ENCODE assay signal across 9 cellular contexts in the genomic region with DNA sequence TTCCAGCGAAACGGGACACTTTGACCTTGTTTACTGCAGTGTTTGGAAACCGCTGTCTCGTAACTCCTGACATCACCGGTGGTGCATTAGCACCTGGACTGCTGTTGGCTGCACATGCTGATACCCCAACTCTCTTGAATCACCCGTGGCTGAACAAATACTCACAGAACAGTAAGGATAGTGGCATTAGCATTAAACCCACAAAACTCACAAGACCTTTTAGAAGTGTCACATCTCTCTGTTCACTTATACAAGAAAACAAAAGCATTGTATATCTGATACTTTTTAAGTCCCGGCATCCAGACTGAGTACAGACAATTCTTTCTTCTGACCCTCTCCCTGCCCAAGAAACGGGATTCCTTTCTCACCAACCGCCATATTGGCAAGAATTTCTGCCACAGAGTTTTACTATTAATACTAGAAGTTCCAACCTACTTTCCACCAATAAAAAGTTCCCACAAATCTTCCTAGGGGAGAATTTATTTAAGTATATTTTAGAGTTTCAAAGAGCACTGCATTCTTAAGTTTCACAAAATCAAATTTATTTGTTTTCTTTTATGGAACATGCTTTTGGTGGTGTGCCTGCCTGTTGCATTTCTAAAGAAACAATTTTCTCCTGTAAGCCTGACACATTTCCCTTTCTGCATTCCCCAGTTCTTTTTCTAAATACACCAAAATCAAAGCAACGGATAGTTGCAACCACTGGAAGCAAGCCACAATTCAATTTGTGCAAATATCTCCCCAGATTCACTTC.
A peak's percentile ranks its signal among the peaks of the same experiment; 100 is the strongest.
DNase-seq lines count a peak whose midpoint lies in the region; ATAC-seq and TF ChIP-seq lines count a peak whose summit lies in the region.
"Had no signal": no experiment of that assay in that cellular context is flagged by ENCODE, and none has a peak within 500 bp of the region (broad histone marks: within the 10 kb centered on the region; RNA-seq: fewer than 3 reads in every experiment).

No MANE protein-coding gene starts in this region.

- no peaks in the 10 kb centered on the region for H3K9me3 ChIP-seq in upper lobe of left lung

- DNase-seq in activated T-cell treated with anti-CD3 and anti-CD28 coated beads, Interleukin-2, amount 50 U/mL, for 4 hours, result no peak
- no peak for DNase-seq in activated T-cell treated with anti-CD3 and anti-CD28 coated beads, Interleukin-2, amount 50 U/mL, for 48 hours
- no peak for DNase-seq in activated naive CD8-positive, alpha-beta T cell treated with anti-CD3 and anti-CD28 coated beads, Interleukin-2, amount 10 ng/mL, durations not matched to agents 7 days and 5 days
- peak; percentile 43 for DNase-seq in kidney glomerular epithelial cell (lab: John Stamatoyannopoulos, UW)
- peak in 1 of 2 donors; percentile 60 for DNase-seq in upper lobe of left lung
- no peak for DNase-seq in H7
- DNase-seq: NCI-H446 treated with DMSO at 0.1 percent for 48 hours had no signal

- H3K4me3 ChIP-seq in upper lobe of left lung (peak overlapping the region in 3 of 4 donors; percentile 21 to 40 (median 38)), H7 (ENCODE audit: insufficient read depth, low read depth, low read length) (no peak overlapping the region)

- ATAC-seq in activated T-cell treated with anti-CD3 and anti-CD28 coated beads, Interleukin-2, amount 50 U/mL, for 4 hours, result no peak
- ATAC-seq in activated naive CD8-positive, alpha-beta T cell treated with anti-CD3 and anti-CD28 coated beads, Interleukin-2, amount 10 ng/mL, durations not matched to agents 7 days and 5 days (ENCODE audit: low read depth), result no peak
- ATAC-seq in upper lobe of left lung (ENCODE audit: low FRiP score in 2 of 2), result peak in 1 of 2 donors; percentile 52
- no peak for ATAC-seq in GM21423 (IDR thresholded peaks at IDR 0.05; ENCODE audit: unreplicated experiment)
- ATAC-seq in GM19452 (IDR thresholded peaks at IDR 0.05; ENCODE audit: unreplicated experiment), result no peak

- peaks cover 0 to 18% (median 3%) of the 10 kb centered on the region in 4 donors for H3K36me3 ChIP-seq in upper lobe of left lung
- no peaks in the 10 kb centered on the region for H3K36me3 ChIP-seq in H7 (replicated peaks; ENCODE audit: control insufficient read depth, insufficient read depth, low read length)

- POLR2A ChIA-PET in activated naive CD8-positive, alpha-beta T cell treated with anti-CD3 and anti-CD28 coated beads, Interleukin-2, amount 10 ng/mL, durations not matched to agents 7 days and 5 days (lab: Charles Lee), result interaction anchor here (1.0 kb wide), 2 partner anchors 12 to 14 kb away, joined by 3 to 5 read pairs; no protein-coding TSS in a partner anchor

- no peaks in the 10 kb centered on the region for H3K27me3 ChIP-seq in upper lobe of left lung
- no peaks in the 10 kb centered on the region for H3K27me3 ChIP-seq in H7 (ENCODE audit: control insufficient read depth, insufficient read depth, low read length)

- no peaks in the 10 kb centered on the region for H3K9me3 Mint-ChIP-seq in activated T-cell treated with anti-CD3 and anti-CD28 coated beads, Interleukin-2, amount 50 U/mL, for 4 hours
- H3K9me3 Mint-ChIP-seq in activated naive CD8-positive, alpha-beta T cell treated with anti-CD3 and anti-CD28 coated beads, Interleukin-2, amount 10 ng/mL, durations not matched to agents 7 days and 5 days, result no peaks in the 10 kb centered on the region

- peak overlapping the region; percentile 83 for H3K4me3 Mint-ChIP-seq in activated T-cell treated with anti-CD3 and anti-CD28 coated beads, Interleukin-2, amount 50 U/mL, for 4 hours
- H3K4me3 Mint-ChIP-seq in activated naive CD8-positive, alpha-beta T cell treated with anti-CD3 and anti-CD28 coated beads, Interleukin-2, amount 10 ng/mL, durations not matched to agents 7 days and 5 days, result peak overlapping the region; percentile 80

- 64 to 66% methylated on average over 10 of the region's 10 CpGs for WGBS in upper lobe of left lung, 2 donors

- peak in 2 of 4 donors; percentile 46 to 85 for TF ChIP-seq EP300 in upper lobe of left lung (IDR thresholded peaks at IDR 0.05)

- H3K4me1 ChIP-seq in upper lobe of left lung, result peaks cover 31 to 72% (median 48%) of the 10 kb centered on the region in 4 donors

- peak overlapping the region; percentile 84 for H3K27ac Mint-ChIP-seq in activated naive CD8-positive, alpha-beta T cell treated with anti-CD3 and anti-CD28 coated beads, Interleukin-2, amount 10 ng/mL, durations not matched to agents 7 days and 5 days

- H3K36me3 Mint-ChIP-seq in activated T-cell treated with anti-CD3 and anti-CD28 coated beads, Interleukin-2, amount 50 U/mL, for 4 hours (ENCODE audit: insufficient read depth), result peaks cover 79% of the 10 kb centered on the region
- H3K36me3 Mint-ChIP-seq in activated naive CD8-positive, alpha-beta T cell treated with anti-CD3 and anti-CD28 coated beads, Interleukin-2, amount 10 ng/mL, durations not matched to agents 7 days and 5 days, result peaks cover 54% of the 10 kb centered on the region

- TF ChIP-seq POLR2A in upper lobe of left lung (IDR thresholded peaks at IDR 0.05), result peak in 1 of 4 donors; percentile 53

- no peaks in the 10 kb centered on the region for H3K27me3 Mint-ChIP-seq in activated T-cell treated with anti-CD3 and anti-CD28 coated beads, Interleukin-2, amount 50 U/mL, for 4 hours (ENCODE audit: low read depth)
- H3K27me3 Mint-ChIP-seq in activated naive CD8-positive, alpha-beta T cell treated with anti-CD3 and anti-CD28 coated beads, Interleukin-2, amount 10 ng/mL, durations not matched to agents 7 days and 5 days, result no peaks in the 10 kb centered on the region

- TF ChIP-seq CTCF in upper lobe of left lung (IDR thresholded peaks at IDR 0.05), result no peak

- H3K4me1 Mint-ChIP-seq in activated T-cell treated with anti-CD3 and anti-CD28 coated beads, Interleukin-2, amount 50 U/mL, for 4 hours (ENCODE audit: low read depth), result peaks cover 89% of the 10 kb centered on the region
- peaks cover 71% of the 10 kb centered on the region for H3K4me1 Mint-ChIP-seq in activated naive CD8-positive, alpha-beta T cell treated with anti-CD3 and anti-CD28 coated beads, Interleukin-2, amount 10 ng/mL, durations not matched to agents 7 days and 5 days

- H3K27ac ChIP-seq in upper lobe of left lung, result peak overlapping the region; percentile 59 to 83 (median 78)
